ENCODE assay signal across 8 cellular contexts in genomic region chr10:31604141-31604540, GRCh38.
DNase-seq lines count a peak whose midpoint lies in the region; ATAC-seq and TF ChIP-seq lines count a peak whose summit lies in the region.

No MANE protein-coding gene starts in this region.

- TF ChIP-seq CTCF in Loucy (conservative IDR thresholded peaks at IDR 0.05; ENCODE audit: low read length) (no peak), breast epithelium (IDR thresholded peaks at IDR 0.05) (no peak)

- H3K4me3 ChIP-seq in BLaER1 treated with 17β-estradiol and CSF1 and Interleukin-3, amounts not matched to agents 10 nM and 100 nM, result peak overlapping the region; percentile 65 to 87 (median 74); a peak in 19 of 20 replicates
- H3K4me3 ChIP-seq in Loucy (ENCODE audit: low read length, poor library complexity, severe bottlenecking), result no peak overlapping the region
- peak overlapping the region; percentile 60 to 84 (median 76) for H3K4me3 ChIP-seq in breast epithelium

- H3K27ac ChIP-seq in BLaER1 treated with 17β-estradiol and CSF1 and Interleukin-3, amounts not matched to agents 10 nM and 100 nM, result peak overlapping the region in 2 of 11 experiments; percentile 64 to 75; a peak in 1 of 22 replicates
- H3K27ac ChIP-seq in breast epithelium, result peak overlapping the region; percentile 75 to 92

- H3K9ac ChIP-seq in BLaER1 treated with 17β-estradiol and CSF1 and Interleukin-3, amounts not matched to agents 10 nM and 100 nM, result peak overlapping the region in 6 of 11 experiments; percentile 65 to 77 (median 75); a peak in 7 of 22 replicates
- no peak overlapping the region for H3K9ac ChIP-seq in Loucy (ENCODE audit: low read depth, low read length, poor library complexity, severe bottlenecking)

- peaks cover 11 to 23% (median 18%) of the 10 kb centered on the region in 10 experiments; a peak in 19 of 20 replicates for H3K4me1 ChIP-seq in BLaER1 treated with 17β-estradiol and CSF1 and Interleukin-3, amounts not matched to agents 10 nM and 100 nM
- H3K4me1 ChIP-seq in Loucy (ENCODE audit: insufficient read depth, low read length, poor library complexity, severe bottlenecking) (no peaks in the 10 kb centered on the region), breast epithelium (no peaks in the 10 kb centered on the region)

- H3K9me3 ChIP-seq in BLaER1 treated with 17β-estradiol and CSF1 and Interleukin-3, amounts not matched to agents 10 nM and 100 nM (replicated peaks in 1 of 11), result no peaks in the 10 kb centered on the region
- H3K9me3 ChIP-seq in Loucy (ENCODE audit: insufficient read depth, low read depth, low read length), result no peaks in the 10 kb centered on the region
- H3K9me3 ChIP-seq in breast epithelium, result no peaks in the 10 kb centered on the region

- no peak overlapping the region for H2AFZ ChIP-seq in Loucy (ENCODE audit: low read length)

- H3K27me3 ChIP-seq in BLaER1 treated with 17β-estradiol and CSF1 and Interleukin-3, amounts not matched to agents 10 nM and 100 nM, result no peaks in the 10 kb centered on the region
- H3K27me3 ChIP-seq in Loucy (ENCODE audit: insufficient read depth, low read length, poor library complexity, severe bottlenecking) (no peaks in the 10 kb centered on the region), breast epithelium (no peaks in the 10 kb centered on the region)

- H3K9me2 ChIP-seq in Loucy (replicated peaks; ENCODE audit: low read depth, low read length), result no peaks in the 10 kb centered on the region

- no peaks in the 10 kb centered on the region for H3K36me3 ChIP-seq in BLaER1 treated with 17β-estradiol and CSF1 and Interleukin-3, amounts not matched to agents 10 nM and 100 nM
- H3K36me3 ChIP-seq in Loucy (ENCODE audit: insufficient read depth, low read length) (no peaks in the 10 kb centered on the region), breast epithelium (no peaks in the 10 kb centered on the region)

- DNase-seq in breast epithelium (ENCODE audit: low spot score in 2 of 2) (no peak), myocyte (ENCODE audit: low read depth) (peak; percentile 98), GM19238 (ENCODE audit: insufficient read length, low spot score) (no peak)
- no peak for DNase-seq in stimulated activated CD4-positive, alpha-beta T cell treated with anti-CD3 and anti-CD28 coated beads, Interleukin-4, amount 100 ng/mL, for 4 hours

- no peaks in the 10 kb centered on the region for H3F3A ChIP-seq in Loucy (ENCODE audit: low read depth)

- peak overlapping the region; percentile 74 to 91 (median 85) for H3K4me2 ChIP-seq in BLaER1 treated with 17β-estradiol and CSF1 and Interleukin-3, amounts not matched to agents 10 nM and 100 nM
- H3K4me2 ChIP-seq in Loucy (ENCODE audit: low read depth, low read length, poor library complexity, severe bottlenecking), result peak overlapping the region; percentile 21

- ATAC-seq in GM21390 (IDR thresholded peaks at IDR 0.05; ENCODE audit: unreplicated experiment) (no peak), HG02885 (IDR thresholded peaks at IDR 0.05; ENCODE audit: poor library complexity, unreplicated experiment) (no peak)

- intact Hi-C loops in breast epithelium (cut with DNase I; ENCODE audit: low total_unique reads), result no loop called here

- no peak for TF ChIP-seq POLR2A in breast epithelium (IDR thresholded peaks at IDR 0.05)

- H4K20me1 ChIP-seq in BLaER1 treated with 17β-estradiol and CSF1 and Interleukin-3, amounts not matched to agents 10 nM and 100 nM, result no peaks in the 10 kb centered on the region
- H4K20me1 ChIP-seq in Loucy (ENCODE audit: insufficient read depth, low read length, poor library complexity, severe bottlenecking), result no peaks in the 10 kb centered on the region

- no peaks in the 10 kb centered on the region for H3K79me2 ChIP-seq in Loucy (ENCODE audit: insufficient read depth, low read length)
